19 cellular contexts compared by ENCODE assay signal in genomic region chr7:65975814-65976445, GRCh38. TPM values are rescaled to one million over a fixed set of nuclear protein-coding genes. Genes with fewer than 3 reads are reported as not detected.
DNase-seq lines count a peak whose midpoint lies in the region; TF ChIP-seq lines count a peak whose summit lies in the region.
"Had no signal": no experiment of that assay in that cellular context is flagged by ENCODE, and none has a peak within 500 bp of the region (broad histone marks: within the 10 kb centered on the region; RNA-seq: fewer than 3 reads in every experiment).

No MANE protein-coding gene starts in this region.

- no CpG with 5 or more reads among the region's 11 CpGs for WGBS in H9 (ENCODE audit: extremely low coverage, insufficient read length, low lambda C conversion rate)

- no peak overlapping the region for H2BK15ac ChIP-seq in H9 (ENCODE audit: low read depth, low read length)

- H3F3A ChIP-seq in DOHH2 (ENCODE audit: control insufficient read depth, insufficient read depth), result no peaks in the 10 kb centered on the region

- H4K8ac ChIP-seq in H9 (replicated peaks; ENCODE audit: insufficient read length, low read depth, low read length), result no peak overlapping the region

- no peak overlapping the region for H3K56ac ChIP-seq in H9 (ENCODE audit: insufficient read length, low read depth, low read length)

- H3K36me3 Mint-ChIP-seq in H9 (ENCODE audit: insufficient read depth in 1 of 3, low read depth in 3 of 3), result peaks cover 36 to 67% (median 56%) of the 10 kb centered on the region in 3 experiments; a peak in 6 of 7 replicates
- peaks cover 14% of the 10 kb centered on the region for H3K36me3 Mint-ChIP-seq in chondrocyte (ENCODE audit: low read depth)
- H3K36me3 Mint-ChIP-seq in CD8-positive, alpha-beta memory T cell, result peaks cover 4 to 61% (median 10%) of the 10 kb centered on the region in 3 donors

- no peak overlapping the region for H2AK5ac ChIP-seq in H9 (ENCODE audit: insufficient read length, low read length)

- H3K9me3 ChIP-seq in DOHH2 (ENCODE audit: control insufficient read depth, insufficient read depth, low read length) (no peaks in the 10 kb centered on the region), H9 (ENCODE audit: control insufficient read depth, low read depth, low read length) (no peaks in the 10 kb centered on the region)
- H3K9me3 ChIP-seq in CD8-positive, alpha-beta memory T cell (ENCODE audit: low read length), result no peaks in the 10 kb centered on the region

- H3K4ac ChIP-seq in H9 (ENCODE audit: low read depth, low read length), result no peak overlapping the region

- H3K4me3 ChIP-seq in DOHH2 (ENCODE audit: low read length), result no peak overlapping the region
- H3K4me3 ChIP-seq in retinal pigment epithelial cell (ENCODE audit: low read length), result no peak overlapping the region
- H3K4me3 ChIP-seq in CD8-positive, alpha-beta memory T cell (ENCODE audit: low read length), result no peak overlapping the region
- H3K4me3 ChIP-seq: GM12878, GM23248, SK-N-MC had no signal

- peaks cover 3% of the 10 kb centered on the region for H3K79me1 ChIP-seq in H9 (ENCODE audit: insufficient read depth, low read depth, low read length, poor library complexity, severe bottlenecking)

- H4K20me1 ChIP-seq in DOHH2 (ENCODE audit: control insufficient read depth, insufficient read depth, low read depth, low read length), result peaks cover 13% of the 10 kb centered on the region
- H4K20me1 ChIP-seq in H9 (ENCODE audit: control insufficient read depth, insufficient read depth, insufficient read length), result peaks cover 5% of the 10 kb centered on the region

- H3K27ac ChIP-seq in DOHH2 (ENCODE audit: low read depth, low read length), result no peak overlapping the region
- H3K27ac ChIP-seq in H9 (ENCODE audit: insufficient read length, low read depth, low read length), result no peak overlapping the region
- H3K27ac ChIP-seq in CD8-positive, alpha-beta memory T cell (ENCODE audit: low read depth, low read length), result no peak overlapping the region
- H3K27ac ChIP-seq: GM23248, SK-N-MC had no signal

- TF ChIP-seq CTCF in DOHH2 (IDR thresholded peaks at IDR 0.05; ENCODE audit: low read depth, low read length, poor library complexity, severe bottlenecking) (peak; percentile 26), H9 (conservative IDR thresholded peaks at IDR 0.05) (0 out of 3 replicates have a peak, but pooled peaks have one; percentile 17), chondrocyte (IDR thresholded peaks at IDR 0.05) (no peak), retinal pigment epithelial cell (conservative IDR thresholded peaks at IDR 0.05; ENCODE audit: low read depth, low read length) (peak; percentile 8), GM10248 (IDR thresholded peaks at IDR 0.05; ENCODE audit: control extremely low read depth, extremely low read depth, low read depth, missing control alignments) (no peak)

- no peak overlapping the region for H2BK20ac ChIP-seq in H9 (ENCODE audit: low read depth, low read length, poor library complexity, severe bottlenecking)

- H2BK120ac ChIP-seq in H9 (ENCODE audit: low read depth, low read length, poor library complexity, severe bottlenecking), result no peak overlapping the region

- peaks cover 32% of the 10 kb centered on the region for H3K79me2 ChIP-seq in DOHH2 (ENCODE audit: control insufficient read depth, low read length)
- H3K79me2 ChIP-seq in H9 (ENCODE audit: insufficient read depth, low read length), result no peaks in the 10 kb centered on the region

- no peak overlapping the region for H3K23ac ChIP-seq in H9 (ENCODE audit: insufficient read length, low read depth, low read length)

- H3K27ac Mint-ChIP-seq in H9 (no peak overlapping the region), chondrocyte (ENCODE audit: unreplicated experiment) (no peak overlapping the region)
- H3K27ac Mint-ChIP-seq in CD8-positive, alpha-beta memory T cell, result no peak overlapping the region
- H3K27ac Mint-ChIP-seq: CD4-positive, CD25-positive, alpha-beta regulatory T cell had no signal

- DNase-seq in H9, result peak; percentile 30
- DNase-seq in chondrocyte (ENCODE audit: low spot score), result peak; percentile 22
- DNase-seq in retinal pigment epithelial cell (ENCODE audit: low read depth), result no peak
- DNase-seq in nucleus accumbens (lab: John Stamatoyannopoulos, UW), result no peak
- DNase-seq in GM10248 (ENCODE audit: extremely low spot score), result no peak
- no peak for DNase-seq in CD8-positive, alpha-beta memory T cell
- DNase-seq: ACHN; AML-193; CD4-positive, CD25-positive, alpha-beta regulatory T cell; GM23248; KBM-7; NCI-H1436; NCI-H2029; NCI-H2171 treated with DMSO at 0.1 percent for 48 hours; NCI-H774; Right ventricle myocardium superior had no signal

- no peaks in the 10 kb centered on the region for H3K9me3 Mint-ChIP-seq in H9
- H3K9me3 Mint-ChIP-seq in chondrocyte (ENCODE audit: low read depth), result no peaks in the 10 kb centered on the region
- H3K9me3 Mint-ChIP-seq in CD8-positive, alpha-beta memory T cell, result no peaks in the 10 kb centered on the region
- H3K9me3 Mint-ChIP-seq: CD4-positive, CD25-positive, alpha-beta regulatory T cell had no signal

- H4K5ac ChIP-seq in H9 (ENCODE audit: insufficient read length, low read depth, low read length), result no peak overlapping the region

- H3K9ac ChIP-seq in H9 (ENCODE audit: extremely low read depth, insufficient read length, low read length), result no peak overlapping the region
- H3K9ac ChIP-seq: GM23248 had no signal

- H3K23me2 ChIP-seq in H9 (ENCODE audit: insufficient read length, low read depth, low read length, poor library complexity, severe bottlenecking), result no peaks in the 10 kb centered on the region

- no peak overlapping the region for H3K14ac ChIP-seq in H9 (ENCODE audit: insufficient read depth, low read length)

- peaks cover 8% of the 10 kb centered on the region for H3K4me1 ChIP-seq in DOHH2 (ENCODE audit: control insufficient read depth, low read length)
- H3K4me1 ChIP-seq in H9 (ENCODE audit: insufficient read depth, low read length), result no peaks in the 10 kb centered on the region
- peaks cover 8% of the 10 kb centered on the region for H3K4me1 ChIP-seq in CD8-positive, alpha-beta memory T cell (ENCODE audit: insufficient read depth, low read length)

- no peak overlapping the region for H4K91ac ChIP-seq in H9 (ENCODE audit: insufficient read length, low read depth, low read length)

- H3K4me2 ChIP-seq in DOHH2 (ENCODE audit: low read length) (no peak overlapping the region), H9 (ENCODE audit: insufficient read depth, insufficient read length, low read length) (no peak overlapping the region)

- no peak overlapping the region for H3K4me3 Mint-ChIP-seq in H9
- H3K4me3 Mint-ChIP-seq in chondrocyte (ENCODE audit: unreplicated experiment), result no peak overlapping the region
- H3K4me3 Mint-ChIP-seq in CD8-positive, alpha-beta memory T cell, result no peak overlapping the region

- no peak overlapping the region for H2BK5ac ChIP-seq in H9 (ENCODE audit: insufficient read length, low read length)

- no peak overlapping the region for H3K18ac ChIP-seq in H9 (ENCODE audit: insufficient read length, low read depth, low read length)

- CTCF ChIA-PET in GM10248 (lab: Yijun Ruan, JAX), result no interaction called here
- CTCF ChIA-PET in CD8-positive, alpha-beta memory T cell (lab: Charles Lee), result no interaction called here

- H3T11ph ChIP-seq in H9 (ENCODE audit: low read length), result no peak overlapping the region

- no peak overlapping the region for H2AFZ ChIP-seq in H9 (ENCODE audit: low read length)
- H2AFZ ChIP-seq: GM23248 had no signal

- H3K27me3 Mint-ChIP-seq in H9 (ENCODE audit: low read depth) (no peaks in the 10 kb centered on the region), chondrocyte (ENCODE audit: low read depth) (no peaks in the 10 kb centered on the region)
- H3K27me3 Mint-ChIP-seq in CD8-positive, alpha-beta memory T cell, result no peaks in the 10 kb centered on the region
- H3K27me3 Mint-ChIP-seq: CD4-positive, CD25-positive, alpha-beta regulatory T cell had no signal

- POLR2A ChIA-PET in GM10248 (lab: Yijun Ruan, JAX), result no interaction called here
- POLR2A ChIA-PET in CD8-positive, alpha-beta memory T cell (lab: Charles Lee), result no interaction called here

- peaks cover 84% of the 10 kb centered on the region for H3K36me3 ChIP-seq in DOHH2 (ENCODE audit: control insufficient read depth, low read length)
- H3K36me3 ChIP-seq in CD8-positive, alpha-beta memory T cell (ENCODE audit: insufficient read depth, low read length), result peaks cover 14% of the 10 kb centered on the region

- H3K27me3 ChIP-seq in DOHH2 (ENCODE audit: control insufficient read depth, low read length) (no peaks in the 10 kb centered on the region), H9 (ENCODE audit: insufficient read depth, low read length) (no peaks in the 10 kb centered on the region)
- no peaks in the 10 kb centered on the region for H3K27me3 ChIP-seq in CD8-positive, alpha-beta memory T cell (ENCODE audit: insufficient read depth, low read length, poor library complexity, severe bottlenecking)

- no peaks in the 10 kb centered on the region for H3K9me2 ChIP-seq in DOHH2 (replicated peaks; ENCODE audit: control insufficient read depth, low read length)

- H3K4me1 Mint-ChIP-seq in H9, result peaks cover 1 to 2% of the 10 kb centered on the region in 2 experiments; a peak in 2 of 4 replicates
- H3K4me1 Mint-ChIP-seq in chondrocyte (ENCODE audit: low read depth), result peaks cover 8% of the 10 kb centered on the region
- peaks cover 12 to 19% (median 18%) of the 10 kb centered on the region in 3 donors for H3K4me1 Mint-ChIP-seq in CD8-positive, alpha-beta memory T cell

- no peak overlapping the region for H2BK12ac ChIP-seq in H9 (ENCODE audit: insufficient read length, low read depth, low read length)

RNA-seq across cellular contexts. Expression of gene GUSB, which starts 6.1 kb away (rescaled TPM):
- total RNA-seq in H9 (2021) (62.0 and 63.4 TPM in 2 replicates), chondrocyte (27.3 to 33.9 TPM (median 29.9 TPM) in 3 replicates)
- total RNA-seq in CD8-positive, alpha-beta memory T cell, result 10 to 100 TPM; 48.1 to 51.9 TPM
- 53.9 TPM for polyA plus RNA-seq in CD8-positive, alpha-beta memory T cell

Comparison
In these comparisons a context has a peak if more than half of its experiments do, and no peak if none do; other contexts are left out.
1. CTCF ChIP-seq: peak in DOHH2 (single experiment), H9 (single experiment) and retinal pigment epithelial cell (single experiment); none in chondrocyte (single experiment) and GM10248 (single experiment).
2. DNase-seq: peak in H9 (single experiment) and chondrocyte (single experiment); none in retinal pigment epithelial cell (single experiment), nucleus accumbens (0 of 56), GM10248 (single experiment) and CD8-positive, alpha-beta memory T cell (0 of 5).